1 cellular context compared by ENCODE assay signal in the genomic region with DNA sequence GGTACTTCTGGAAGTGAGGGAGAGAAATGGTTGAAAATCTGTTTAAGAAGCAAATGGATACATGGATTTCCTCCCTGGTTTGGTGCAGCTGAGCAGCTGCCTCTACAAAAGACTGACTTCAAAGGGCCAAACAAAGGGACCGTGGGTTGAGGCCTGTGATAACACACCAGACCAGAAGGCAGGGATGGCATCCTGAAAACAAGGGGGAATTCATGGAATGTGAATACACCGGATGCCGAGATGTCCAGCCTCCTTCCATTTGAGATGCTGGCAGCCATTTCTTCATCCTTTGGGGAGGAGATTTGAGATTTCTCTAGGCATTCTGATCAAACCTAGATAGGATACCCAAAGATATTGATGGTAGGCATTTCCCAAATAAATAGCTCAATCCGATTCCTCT.
TF ChIP-seq lines count a peak whose summit lies in the region.

No MANE protein-coding gene starts in this region.

TF ChIP-seq in WTC11, 78 proteins besides CTCF, POLR2A, EP300 and RAD21 (continued from another document):
- TF ChIP-seq, protein P1, sequence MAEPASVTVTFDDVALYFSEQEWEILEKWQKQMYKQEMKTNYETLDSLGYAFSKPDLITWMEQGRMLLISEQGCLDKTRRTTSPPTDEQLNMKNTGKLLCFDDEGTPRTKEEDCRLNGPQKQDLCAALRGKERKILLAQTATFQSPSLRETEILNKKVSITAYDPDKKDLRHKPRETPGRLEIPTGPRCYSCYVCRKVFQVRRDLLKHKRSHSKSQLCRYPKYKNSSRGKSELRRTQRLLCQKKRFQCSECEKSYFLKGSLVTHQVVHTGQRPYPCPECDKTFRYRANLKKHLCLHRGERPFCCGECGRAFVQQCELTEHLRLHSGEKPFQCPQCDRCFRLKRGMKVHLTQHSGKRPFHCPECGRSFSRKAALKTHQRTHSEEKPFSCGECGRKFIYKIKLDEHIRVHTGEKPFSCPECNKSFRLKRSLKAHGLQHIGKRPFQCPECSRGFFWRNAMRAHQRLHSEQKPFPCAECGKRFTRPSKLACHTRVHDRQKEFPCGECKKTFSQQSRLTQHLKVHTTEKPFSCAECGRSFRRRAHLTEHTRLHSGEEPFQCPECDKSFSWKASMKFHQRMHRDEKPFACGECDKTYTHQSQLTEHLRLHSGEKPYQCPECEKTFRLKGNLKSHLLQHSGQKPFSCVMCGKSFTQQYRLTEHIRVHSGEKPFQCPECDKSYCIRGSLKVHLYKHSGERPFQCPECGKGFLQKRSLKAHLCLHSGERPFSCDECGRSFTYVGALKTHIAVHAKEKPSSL (CRISPR knock-in tag; conservative IDR thresholded peaks at IDR 0.05), result no peak
- TF ChIP-seq NFATC4 (CRISPR knock-in tag; IDR thresholded peaks at IDR 0.05) (no peak), ZNF396 (CRISPR knock-in tag; IDR thresholded peaks at IDR 0.05; ENCODE audit: borderline replicate concordance) (no peak), ELF4 (CRISPR knock-in tag; IDR thresholded peaks at IDR 0.05; ENCODE audit: low read depth) (no peak), ZBTB21 (CRISPR knock-in tag; IDR thresholded peaks at IDR 0.05; ENCODE audit: borderline replicate concordance) (no peak), AFF4 (CRISPR knock-in tag; IDR thresholded peaks at IDR 0.05; ENCODE audit: borderline replicate concordance) (no peak), RORB (CRISPR knock-in tag; IDR thresholded peaks at IDR 0.05) (no peak), SMAD4 (CRISPR knock-in tag; IDR thresholded peaks at IDR 0.05) (no peak), GTF2I (CRISPR knock-in tag; conservative IDR thresholded peaks at IDR 0.05) (no peak), PRRX2 (CRISPR knock-in tag; IDR thresholded peaks at IDR 0.05) (no peak), TEAD1 (CRISPR knock-in tag; IDR thresholded peaks at IDR 0.05) (no peak), IRF2 (CRISPR knock-in tag; IDR thresholded peaks at IDR 0.05; ENCODE audit: borderline replicate concordance, low read depth) (no peak), EMX1 (CRISPR knock-in tag; IDR thresholded peaks at IDR 0.05) (no peak), MXD4 (CRISPR knock-in tag; IDR thresholded peaks at IDR 0.05; ENCODE audit: borderline replicate concordance) (no peak), JAZF1 (CRISPR knock-in tag; IDR thresholded peaks at IDR 0.05) (no peak), CREB1 (CRISPR knock-in tag; IDR thresholded peaks at IDR 0.05) (no peak)
- TF ChIP-seq, protein P2, sequence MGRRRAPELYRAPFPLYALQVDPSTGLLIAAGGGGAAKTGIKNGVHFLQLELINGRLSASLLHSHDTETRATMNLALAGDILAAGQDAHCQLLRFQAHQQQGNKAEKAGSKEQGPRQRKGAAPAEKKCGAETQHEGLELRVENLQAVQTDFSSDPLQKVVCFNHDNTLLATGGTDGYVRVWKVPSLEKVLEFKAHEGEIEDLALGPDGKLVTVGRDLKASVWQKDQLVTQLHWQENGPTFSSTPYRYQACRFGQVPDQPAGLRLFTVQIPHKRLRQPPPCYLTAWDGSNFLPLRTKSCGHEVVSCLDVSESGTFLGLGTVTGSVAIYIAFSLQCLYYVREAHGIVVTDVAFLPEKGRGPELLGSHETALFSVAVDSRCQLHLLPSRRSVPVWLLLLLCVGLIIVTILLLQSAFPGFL (CRISPR knock-in tag; IDR thresholded peaks at IDR 0.05; ENCODE audit: borderline replicate concordance), result no peak
- TF ChIP-seq, protein P3, sequence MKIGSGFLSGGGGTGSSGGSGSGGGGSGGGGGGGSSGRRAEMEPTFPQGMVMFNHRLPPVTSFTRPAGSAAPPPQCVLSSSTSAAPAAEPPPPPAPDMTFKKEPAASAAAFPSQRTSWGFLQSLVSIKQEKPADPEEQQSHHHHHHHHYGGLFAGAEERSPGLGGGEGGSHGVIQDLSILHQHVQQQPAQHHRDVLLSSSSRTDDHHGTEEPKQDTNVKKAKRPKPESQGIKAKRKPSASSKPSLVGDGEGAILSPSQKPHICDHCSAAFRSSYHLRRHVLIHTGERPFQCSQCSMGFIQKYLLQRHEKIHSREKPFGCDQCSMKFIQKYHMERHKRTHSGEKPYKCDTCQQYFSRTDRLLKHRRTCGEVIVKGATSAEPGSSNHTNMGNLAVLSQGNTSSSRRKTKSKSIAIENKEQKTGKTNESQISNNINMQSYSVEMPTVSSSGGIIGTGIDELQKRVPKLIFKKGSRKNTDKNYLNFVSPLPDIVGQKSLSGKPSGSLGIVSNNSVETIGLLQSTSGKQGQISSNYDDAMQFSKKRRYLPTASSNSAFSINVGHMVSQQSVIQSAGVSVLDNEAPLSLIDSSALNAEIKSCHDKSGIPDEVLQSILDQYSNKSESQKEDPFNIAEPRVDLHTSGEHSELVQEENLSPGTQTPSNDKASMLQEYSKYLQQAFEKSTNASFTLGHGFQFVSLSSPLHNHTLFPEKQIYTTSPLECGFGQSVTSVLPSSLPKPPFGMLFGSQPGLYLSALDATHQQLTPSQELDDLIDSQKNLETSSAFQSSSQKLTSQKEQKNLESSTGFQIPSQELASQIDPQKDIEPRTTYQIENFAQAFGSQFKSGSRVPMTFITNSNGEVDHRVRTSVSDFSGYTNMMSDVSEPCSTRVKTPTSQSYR (CRISPR knock-in tag; IDR thresholded peaks at IDR 0.05), result no peak
